In genomic region chr16:2905241-2905987, GRCh38 we compare ENCODE assay signal across 1 cellular context.
TF ChIP-seq lines count a peak whose summit lies in the region.

No MANE protein-coding gene starts in this region.

TF ChIP-seq in GM12878, 131 proteins besides CTCF, POLR2A, EP300 and RAD21 (continues in another document):
- TF ChIP-seq ETV6 (conservative IDR thresholded peaks at IDR 0.05 in 1 of 2, IDR thresholded peaks at IDR 0.05 in 1 of 2; ENCODE audit: borderline replicate concordance in 1 of 2, low read depth in 1 of 2), result no peak
- no peak for TF ChIP-seq KAT2A (conservative IDR thresholded peaks at IDR 0.05; ENCODE audit: control insufficient read depth, low read depth, low read length)
- TF ChIP-seq NBN (IDR thresholded peaks at IDR 0.05), result no peak
- peak; percentile 48; the same call in 1 of the 2 replicates for TF ChIP-seq MXI1 (IDR thresholded peaks at IDR 0.05; ENCODE audit: low read depth, low read length)
- peak; percentile 53 for TF ChIP-seq PBX3 (IDR thresholded peaks at IDR 0.05; ENCODE audit: insufficient replicate concordance, low read depth, low read length)
- TF ChIP-seq MEF2A (IDR thresholded peaks at IDR 0.05; ENCODE audit: insufficient read depth, low read depth, low read length), result no peak
- no peak; the same call in 1 of the 2 replicates for TF ChIP-seq IKZF1 (conservative IDR thresholded peaks at IDR 0.05)
- 0 out of 2 replicates have a peak, but pooled peaks have one; percentile 55 for TF ChIP-seq RB1 (IDR thresholded peaks at IDR 0.05; ENCODE audit: borderline replicate concordance)
- TF ChIP-seq KLF5 (IDR thresholded peaks at IDR 0.05; ENCODE audit: partially characterized antibody), result no peak
- no peak for TF ChIP-seq YBX1 (IDR thresholded peaks at IDR 0.05)
- TF ChIP-seq CREM (IDR thresholded peaks at IDR 0.05; ENCODE audit: low read depth), result no peak
- peak; percentile 18; the same call in 1 of the 2 replicates for TF ChIP-seq GATAD2B (conservative IDR thresholded peaks at IDR 0.05; ENCODE audit: low read depth)
- TF ChIP-seq ZNF592 (IDR thresholded peaks at IDR 0.05), result no peak
- TF ChIP-seq, protein P1, sequence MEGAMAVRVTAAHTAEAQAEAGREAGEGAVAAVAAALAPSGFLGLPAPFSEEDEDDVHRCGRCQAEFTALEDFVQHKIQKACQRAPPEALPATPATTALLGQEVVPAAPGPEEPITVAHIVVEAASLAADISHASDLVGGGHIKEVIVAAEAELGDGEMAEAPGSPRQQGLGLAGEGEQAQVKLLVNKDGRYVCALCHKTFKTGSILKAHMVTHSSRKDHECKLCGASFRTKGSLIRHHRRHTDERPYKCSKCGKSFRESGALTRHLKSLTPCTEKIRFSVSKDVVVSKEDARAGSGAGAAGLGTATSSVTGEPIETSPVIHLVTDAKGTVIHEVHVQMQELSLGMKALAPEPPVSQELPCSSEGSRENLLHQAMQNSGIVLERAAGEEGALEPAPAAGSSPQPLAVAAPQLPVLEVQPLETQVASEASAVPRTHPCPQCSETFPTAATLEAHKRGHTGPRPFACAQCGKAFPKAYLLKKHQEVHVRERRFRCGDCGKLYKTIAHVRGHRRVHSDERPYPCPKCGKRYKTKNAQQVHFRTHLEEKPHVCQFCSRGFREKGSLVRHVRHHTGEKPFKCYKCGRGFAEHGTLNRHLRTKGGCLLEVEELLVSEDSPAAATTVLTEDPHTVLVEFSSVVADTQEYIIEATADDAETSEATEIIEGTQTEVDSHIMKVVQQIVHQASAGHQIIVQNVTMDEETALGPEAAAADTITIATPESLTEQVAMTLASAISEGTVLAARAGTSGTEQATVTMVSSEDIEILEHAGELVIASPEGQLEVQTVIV (IDR thresholded peaks at IDR 0.05; ENCODE audit: borderline replicate concordance, partially characterized antibody), result no peak
- TF ChIP-seq, protein P2, sequence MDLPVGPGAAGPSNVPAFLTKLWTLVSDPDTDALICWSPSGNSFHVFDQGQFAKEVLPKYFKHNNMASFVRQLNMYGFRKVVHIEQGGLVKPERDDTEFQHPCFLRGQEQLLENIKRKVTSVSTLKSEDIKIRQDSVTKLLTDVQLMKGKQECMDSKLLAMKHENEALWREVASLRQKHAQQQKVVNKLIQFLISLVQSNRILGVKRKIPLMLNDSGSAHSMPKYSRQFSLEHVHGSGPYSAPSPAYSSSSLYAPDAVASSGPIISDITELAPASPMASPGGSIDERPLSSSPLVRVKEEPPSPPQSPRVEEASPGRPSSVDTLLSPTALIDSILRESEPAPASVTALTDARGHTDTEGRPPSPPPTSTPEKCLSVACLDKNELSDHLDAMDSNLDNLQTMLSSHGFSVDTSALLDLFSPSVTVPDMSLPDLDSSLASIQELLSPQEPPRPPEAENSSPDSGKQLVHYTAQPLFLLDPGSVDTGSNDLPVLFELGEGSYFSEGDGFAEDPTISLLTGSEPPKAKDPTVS (IDR thresholded peaks at IDR 0.05; ENCODE audit: low read depth, low read length), result no peak
- TF ChIP-seq CBX5 (IDR thresholded peaks at IDR 0.05; ENCODE audit: low read depth), result no peak
- TF ChIP-seq E2F4 (IDR thresholded peaks at IDR 0.05; ENCODE audit: low read depth, low read length), result no peak
- no peak for TF ChIP-seq SUPT20H (IDR thresholded peaks at IDR 0.05; ENCODE audit: borderline replicate concordance, control insufficient read depth, low read depth, low read length)
- no peak for TF ChIP-seq MEF2B (IDR thresholded peaks at IDR 0.05; ENCODE audit: partially characterized antibody, poor library complexity, severe bottlenecking)
- no peak for TF ChIP-seq CUX1 (IDR thresholded peaks at IDR 0.05; ENCODE audit: insufficient replicate concordance, low read depth, low read length)
- peak; percentile 26; the same call in 1 of the 2 replicates for TF ChIP-seq CREB1 (IDR thresholded peaks at IDR 0.05; ENCODE audit: low read depth)
- TF ChIP-seq USF2 (IDR thresholded peaks at IDR 0.05; ENCODE audit: borderline replicate concordance, low read depth, low read length), result no peak
- peak; percentile 88 for TF ChIP-seq POLR2AphosphoS5 (IDR thresholded peaks at IDR 0.05; ENCODE audit: low read length)
- no peak for TF ChIP-seq FOXK2 (IDR thresholded peaks at IDR 0.05)
- TF ChIP-seq STAT1 (conservative IDR thresholded peaks at IDR 0.05), result no peak
- TF ChIP-seq, protein P3, sequence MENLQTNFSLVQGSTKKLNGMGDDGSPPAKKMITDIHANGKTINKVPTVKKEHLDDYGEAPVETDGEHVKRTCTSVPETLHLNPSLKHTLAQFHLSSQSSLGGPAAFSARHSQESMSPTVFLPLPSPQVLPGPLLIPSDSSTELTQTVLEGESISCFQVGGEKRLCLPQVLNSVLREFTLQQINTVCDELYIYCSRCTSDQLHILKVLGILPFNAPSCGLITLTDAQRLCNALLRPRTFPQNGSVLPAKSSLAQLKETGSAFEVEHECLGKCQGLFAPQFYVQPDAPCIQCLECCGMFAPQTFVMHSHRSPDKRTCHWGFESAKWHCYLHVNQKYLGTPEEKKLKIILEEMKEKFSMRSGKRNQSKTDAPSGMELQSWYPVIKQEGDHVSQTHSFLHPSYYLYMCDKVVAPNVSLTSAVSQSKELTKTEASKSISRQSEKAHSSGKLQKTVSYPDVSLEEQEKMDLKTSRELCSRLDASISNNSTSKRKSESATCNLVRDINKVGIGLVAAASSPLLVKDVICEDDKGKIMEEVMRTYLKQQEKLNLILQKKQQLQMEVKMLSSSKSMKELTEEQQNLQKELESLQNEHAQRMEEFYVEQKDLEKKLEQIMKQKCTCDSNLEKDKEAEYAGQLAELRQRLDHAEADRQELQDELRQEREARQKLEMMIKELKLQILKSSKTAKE (IDR thresholded peaks at IDR 0.05; ENCODE audit: low read depth, poor library complexity, severe bottlenecking), result no peak
- TF ChIP-seq, protein P4, sequence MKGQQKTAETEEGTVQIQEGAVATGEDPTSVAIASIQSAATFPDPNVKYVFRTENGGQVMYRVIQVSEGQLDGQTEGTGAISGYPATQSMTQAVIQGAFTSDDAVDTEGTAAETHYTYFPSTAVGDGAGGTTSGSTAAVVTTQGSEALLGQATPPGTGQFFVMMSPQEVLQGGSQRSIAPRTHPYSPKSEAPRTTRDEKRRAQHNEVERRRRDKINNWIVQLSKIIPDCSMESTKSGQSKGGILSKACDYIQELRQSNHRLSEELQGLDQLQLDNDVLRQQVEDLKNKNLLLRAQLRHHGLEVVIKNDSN (IDR thresholded peaks at IDR 0.05; ENCODE audit: borderline replicate concordance, extremely low read length, insufficient read depth, low read depth, low read length), result no peak
- TF ChIP-seq BACH1 (IDR thresholded peaks at IDR 0.05; ENCODE audit: borderline replicate concordance), result no peak
- TF ChIP-seq ZZZ3 (IDR thresholded peaks at IDR 0.05; ENCODE audit: control insufficient read depth, insufficient read length, low read depth), result no peak
- TF ChIP-seq ZNF274 (IDR thresholded peaks at IDR 0.05; ENCODE audit: insufficient read depth, insufficient read length), result no peak
- no peak for TF ChIP-seq JUND (IDR thresholded peaks at IDR 0.05; ENCODE audit: low read depth, low read length)
- 0 out of 4 replicates have a peak, but pooled peaks of 1 of the 2 experiments have one; percentile 4 for TF ChIP-seq SRF (IDR thresholded peaks at IDR 0.05; ENCODE audit: low read depth in 2 of 2, low read length in 2 of 2)
- no peak for TF ChIP-seq SMARCA5 (IDR thresholded peaks at IDR 0.05)
- TF ChIP-seq NFYA (IDR thresholded peaks at IDR 0.05; ENCODE audit: borderline replicate concordance, low read depth, low read length), result no peak
- TF ChIP-seq MTA2 (IDR thresholded peaks at IDR 0.05; ENCODE audit: low read depth), result no peak
- TF ChIP-seq BHLHE40 (IDR thresholded peaks at IDR 0.05; ENCODE audit: borderline replicate concordance in 1 of 2, low read depth in 2 of 2, low read length in 1 of 2), result no peak
